In the genomic region with DNA sequence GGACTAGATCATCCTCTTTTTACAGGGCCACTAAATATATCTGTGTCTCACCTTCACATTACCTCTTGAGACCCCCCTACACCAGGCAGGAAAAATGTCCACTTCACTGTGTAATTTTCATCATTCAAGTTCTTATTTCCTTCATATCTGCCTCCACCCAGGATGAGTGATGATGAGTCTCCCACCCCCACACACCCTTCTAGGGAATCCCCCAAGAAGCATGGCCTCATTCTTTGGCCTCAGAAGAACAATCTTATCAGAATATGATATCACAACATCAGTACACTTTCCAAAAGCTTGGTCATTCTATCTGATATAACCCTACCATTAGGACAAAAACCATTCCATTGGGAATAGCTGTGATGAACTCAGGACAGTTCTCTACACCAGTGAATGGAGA, we compare ENCODE assay signal across 19 cellular contexts.
A peak's percentile ranks its signal among the peaks of the same experiment; 100 is the strongest.
DNase-seq lines count a peak whose midpoint lies in the region; ATAC-seq and TF ChIP-seq lines count a peak whose summit lies in the region.
"Had no signal": no experiment of that assay in that cellular context is flagged by ENCODE, and none has a peak within 500 bp of the region (broad histone marks: within the 10 kb centered on the region; RNA-seq: fewer than 3 reads in every experiment).

No MANE protein-coding gene starts in this region.

- peak; percentile 29 for DNase-seq in T-helper 2 cell treated with Interferon-gamma antibody and Interleukin-4, amounts not matched to agents 5 μg/mL and 100 μg/mL, for 36 hours (ENCODE audit: low spot score)
- DNase-seq in T-helper 2 cell (no peak), fibroblast of mammary gland (ENCODE audit: low read depth) (peak; percentile 26), dermis blood vessel endothelial cell (no peak), HuH-7.5 (ENCODE audit: low spot score) (no peak), natural killer cell (no peak)
- no peak for DNase-seq in activated T-cell treated with anti-CD3 and anti-CD28 coated beads, Interleukin-2, amount 50 U/mL, for 24 hours
- DNase-seq: activated CD8-positive, alpha-beta memory T cell treated with anti-CD3 and anti-CD28 coated beads, Interleukin-2, amount 10 ng/mL, durations not matched to agents 7 days and 5 days; Caco-2; colonic mucosa; NCI-H1417 treated with DMSO at 0.1 percent for 48 hours; NCI-H69; SJCRH30; WERI-Rb-1 had no signal

- H3K4me1 Mint-ChIP-seq in T-helper 2 cell treated with Interferon-gamma antibody and Interleukin-4, amounts not matched to agents 5 μg/mL and 100 μg/mL, for 36 hours (ENCODE audit: low read depth), result peaks cover 8% of the 10 kb centered on the region
- peaks cover 18% of the 10 kb centered on the region for H3K4me1 Mint-ChIP-seq in activated T-cell treated with anti-CD3 and anti-CD28 coated beads, Interleukin-2, amount 50 U/mL, for 24 hours (ENCODE audit: low read depth)
- peaks cover 6 to 7% of the 10 kb centered on the region in 2 donors for H3K4me1 Mint-ChIP-seq in natural killer cell

- no peak overlapping the region for H3K4me3 Mint-ChIP-seq in T-helper 2 cell treated with Interferon-gamma antibody and Interleukin-4, amounts not matched to agents 5 μg/mL and 100 μg/mL, for 36 hours
- no peak overlapping the region for H3K4me3 Mint-ChIP-seq in activated T-cell treated with anti-CD3 and anti-CD28 coated beads, Interleukin-2, amount 50 U/mL, for 24 hours
- no peak overlapping the region for H3K4me3 Mint-ChIP-seq in natural killer cell
- H3K4me3 Mint-ChIP-seq: activated CD8-positive, alpha-beta memory T cell treated with anti-CD3 and anti-CD28 coated beads, Interleukin-2, amount 10 ng/mL, durations not matched to agents 7 days and 5 days; brain; T-helper 1 cell treated with Interleukin-12 subunit alpha and Interleukin-12 subunit beta and Interleukin-4 antibody, amounts not matched to agents 30 μg/mL and 1 μg/mL, for 36 hours had no signal

- no peaks in the 10 kb centered on the region for H3K9me3 Mint-ChIP-seq in T-helper 2 cell treated with Interferon-gamma antibody and Interleukin-4, amounts not matched to agents 5 μg/mL and 100 μg/mL, for 36 hours
- no peaks in the 10 kb centered on the region for H3K9me3 Mint-ChIP-seq in activated T-cell treated with anti-CD3 and anti-CD28 coated beads, Interleukin-2, amount 50 U/mL, for 24 hours
- no peaks in the 10 kb centered on the region for H3K9me3 Mint-ChIP-seq in natural killer cell
- H3K9me3 Mint-ChIP-seq: brain; T-helper 1 cell treated with Interleukin-12 subunit alpha and Interleukin-12 subunit beta and Interleukin-4 antibody, amounts not matched to agents 30 μg/mL and 1 μg/mL, for 36 hours had no signal

- no peaks in the 10 kb centered on the region for H3K36me3 ChIP-seq in ACC112 (ENCODE audit: insufficient read depth, low read length)
- H3K36me3 ChIP-seq: colonic mucosa, SJCRH30, WERI-Rb-1 had no signal

- no peak overlapping the region for H3K27ac Mint-ChIP-seq in T-helper 2 cell treated with Interferon-gamma antibody and Interleukin-4, amounts not matched to agents 5 μg/mL and 100 μg/mL, for 36 hours
- H3K27ac Mint-ChIP-seq in activated T-cell treated with anti-CD3 and anti-CD28 coated beads, Interleukin-2, amount 50 U/mL, for 24 hours, result peak overlapping the region; percentile 18
- no peak overlapping the region for H3K27ac Mint-ChIP-seq in natural killer cell
- H3K27ac Mint-ChIP-seq: activated CD8-positive, alpha-beta memory T cell treated with anti-CD3 and anti-CD28 coated beads, Interleukin-2, amount 10 ng/mL, durations not matched to agents 7 days and 5 days; brain; T-helper 1 cell treated with Interleukin-12 subunit alpha and Interleukin-12 subunit beta and Interleukin-4 antibody, amounts not matched to agents 30 μg/mL and 1 μg/mL, for 36 hours had no signal

- TF ChIP-seq CTCF in fibroblast of mammary gland (conservative IDR thresholded peaks at IDR 0.05; ENCODE audit: control insufficient read depth, insufficient read depth, low read depth, low read length) (no peak), natural killer cell (IDR thresholded peaks at IDR 0.05) (no peak)

- H3K27me3 Mint-ChIP-seq in T-helper 2 cell treated with Interferon-gamma antibody and Interleukin-4, amounts not matched to agents 5 μg/mL and 100 μg/mL, for 36 hours (ENCODE audit: low read depth), result peaks cover 5% of the 10 kb centered on the region
- no peaks in the 10 kb centered on the region for H3K27me3 Mint-ChIP-seq in activated T-cell treated with anti-CD3 and anti-CD28 coated beads, Interleukin-2, amount 50 U/mL, for 24 hours
- peaks cover 0 to 9% of the 10 kb centered on the region in 2 donors for H3K27me3 Mint-ChIP-seq in natural killer cell (ENCODE audit: low read depth in 2 of 2)
- H3K27me3 Mint-ChIP-seq: activated CD8-positive, alpha-beta memory T cell treated with anti-CD3 and anti-CD28 coated beads, Interleukin-2, amount 10 ng/mL, durations not matched to agents 7 days and 5 days had no signal

- no peaks in the 10 kb centered on the region for H3K27me3 ChIP-seq in ACC112 (ENCODE audit: insufficient read depth, low read length)
- H3K27me3 ChIP-seq: colonic mucosa had no signal

- no peaks in the 10 kb centered on the region for H3K79me2 ChIP-seq in ACC112 (ENCODE audit: control insufficient read depth, insufficient read depth, low read length, unreplicated experiment)

- no peak for ATAC-seq in natural killer cell
- ATAC-seq: activated CD8-positive, alpha-beta memory T cell treated with anti-CD3 and anti-CD28 coated beads, Interleukin-2, amount 10 ng/mL, durations not matched to agents 7 days and 5 days had no signal

- no peaks in the 10 kb centered on the region for H3K36me3 Mint-ChIP-seq in T-helper 2 cell treated with Interferon-gamma antibody and Interleukin-4, amounts not matched to agents 5 μg/mL and 100 μg/mL, for 36 hours (ENCODE audit: low read depth)
- H3K36me3 Mint-ChIP-seq in activated T-cell treated with anti-CD3 and anti-CD28 coated beads, Interleukin-2, amount 50 U/mL, for 24 hours (ENCODE audit: low read depth), result no peaks in the 10 kb centered on the region
- no peaks in the 10 kb centered on the region for H3K36me3 Mint-ChIP-seq in natural killer cell
- H3K36me3 Mint-ChIP-seq: activated CD8-positive, alpha-beta memory T cell treated with anti-CD3 and anti-CD28 coated beads, Interleukin-2, amount 10 ng/mL, durations not matched to agents 7 days and 5 days; brain had no signal

- intact Hi-C loops in natural killer cell (cut with micrococcal nuclease), result no loop called here

- H2AFZ ChIP-seq in ACC112 (ENCODE audit: low read length, unreplicated experiment), result peak overlapping the region; percentile 3

- H3K27ac ChIP-seq in ACC112 (ENCODE audit: low read depth, low read length), result no peak overlapping the region
- H3K27ac ChIP-seq: 22Rv1, colonic mucosa, SJCRH30, WERI-Rb-1 had no signal

- H3K4me3 ChIP-seq in ACC112 (ENCODE audit: low read depth, low read length), result no peak overlapping the region
- H3K4me3 ChIP-seq in fibroblast of mammary gland (ENCODE audit: control insufficient read depth, low read depth, low read length), result no peak overlapping the region
- H3K4me3 ChIP-seq: colonic mucosa, SJCRH30, smooth muscle cell had no signal

- peaks cover 13% of the 10 kb centered on the region for H3K4me1 ChIP-seq in ACC112 (ENCODE audit: control insufficient read depth, insufficient read depth, low read length, unreplicated experiment)
- H3K4me1 ChIP-seq: Caco-2, colonic mucosa, SJCRH30 had no signal

Comparison
In these comparisons a context has a peak if more than half of its experiments do, and no peak if none do; other contexts are left out.
1. DNase-seq: peak in T-helper 2 cell treated with Interferon-gamma antibody and Interleukin-4, amounts not matched to agents 5 μg/mL and 100 μg/mL, for 36 hours (single experiment) and fibroblast of mammary gland (single experiment); none in T-helper 2 cell (0 of 5), activated T-cell treated with anti-CD3 and anti-CD28 coated beads, Interleukin-2, amount 50 U/mL, for 24 hours (single experiment), dermis blood vessel endothelial cell (single experiment), HuH-7.5 (single experiment) and natural killer cell (single experiment).